8 cellular contexts compared by ENCODE assay signal in genomic region chr1:58815680-58816071, GRCh38. TPM values are rescaled to one million over a fixed set of nuclear protein-coding genes. Genes with fewer than 3 reads are reported as not detected.
DNase-seq lines count a peak whose midpoint lies in the region; ATAC-seq and TF ChIP-seq lines count a peak whose summit lies in the region.

No MANE protein-coding gene starts in this region.

- peak overlapping the region; percentile 73 for H3K4me3 Mint-ChIP-seq in mesothelial cell of epicardium

- peaks cover 50% of the 10 kb centered on the region for H3K4me1 Mint-ChIP-seq in mesothelial cell of epicardium

- H3K36me3 ChIP-seq in HCT116 (ENCODE audit: control insufficient read depth in 1 of 2, insufficient read depth in 2 of 2, low read length in 2 of 2), result no peaks in the 10 kb centered on the region
- no peaks in the 10 kb centered on the region for H3K36me3 ChIP-seq in OCI-LY3 (replicated peaks; ENCODE audit: low read depth, low read length)
- no peaks in the 10 kb centered on the region for H3K36me3 ChIP-seq in uterus

- CTCF ChIA-PET in HCT116 (lab: Charles Lee), result no interaction called here

- ATAC-seq in HCT116, result peak; percentile 51

- H3K9me2 ChIP-seq in HCT116 (ENCODE audit: insufficient read depth), result no peaks in the 10 kb centered on the region

- TF ChIP-seq POLR2A in HCT116 (IDR thresholded peaks at IDR 0.05; ENCODE audit: borderline replicate concordance, extremely low read depth, insufficient read depth, insufficient read length), result no peak
- TF ChIP-seq POLR2A in uterus (IDR thresholded peaks at IDR 0.05), result no peak

- peak overlapping the region; percentile 53 to 63 for H3K4me3 ChIP-seq in HCT116 (replicated peaks in 1 of 2; ENCODE audit: low read depth in 1 of 2, low read length in 2 of 2)
- H3K4me3 ChIP-seq in OCI-LY3 (ENCODE audit: low read length), result peak overlapping the region; percentile 94
- H3K4me3 ChIP-seq in uterus, result peak overlapping the region; percentile 58 to 69

- DNase-seq in GM03348 (ENCODE audit: low spot score) (peak; percentile 37), HCT116 (ENCODE audit: low read depth, low spot score) (no peak), dermis blood vessel endothelial cell (peak; percentile 49), mesothelial cell of epicardium (ENCODE audit: low spot score in 2 of 2, unreplicated experiment in 2 of 2) (no peak), uterus (no peak), retina (no peak), DMS153 treated with DMSO at 0.1 percent for 48 hours (lab: John Stamatoyannopoulos, UW; ENCODE audit: unreplicated experiment) (no peak)

- H3K4me1 ChIP-seq in HCT116 (ENCODE audit: control insufficient read depth in 1 of 2, insufficient read depth in 2 of 2, low read length in 2 of 2) (peaks cover 22 to 44% of the 10 kb centered on the region in 2 experiments; a peak in 3 of 4 replicates), OCI-LY3 (ENCODE audit: low read length) (peaks cover 32% of the 10 kb centered on the region), uterus (no peaks in the 10 kb centered on the region)

- H3K4me2 ChIP-seq in HCT116 (ENCODE audit: low read length) (peak overlapping the region; percentile 81), OCI-LY3 (ENCODE audit: low read length) (peak overlapping the region; percentile 99)

- H4K20me1 ChIP-seq in HCT116 (ENCODE audit: insufficient read depth) (no peaks in the 10 kb centered on the region), OCI-LY3 (ENCODE audit: insufficient read depth, low read length) (no peaks in the 10 kb centered on the region)

- no peak for TF ChIP-seq CTCF in HCT116 (IDR thresholded peaks at IDR 0.05 in 2 of 3, conservative IDR thresholded peaks at IDR 0.05 in 1 of 3; ENCODE audit: borderline replicate concordance in 1 of 3, insufficient read depth in 1 of 3, low read depth in 2 of 3, low read length in 2 of 3)
- no peak for TF ChIP-seq CTCF in OCI-LY3 (IDR thresholded peaks at IDR 0.05; ENCODE audit: low read depth, low read length)
- no peak for TF ChIP-seq CTCF in mesothelial cell of epicardium (IDR thresholded peaks at IDR 0.05; ENCODE audit: unreplicated experiment)
- no peak for TF ChIP-seq CTCF in uterus (IDR thresholded peaks at IDR 0.05)

- no peaks in the 10 kb centered on the region for H3K27me3 Mint-ChIP-seq in mesothelial cell of epicardium (ENCODE audit: low read depth)

- no peaks in the 10 kb centered on the region for H3K27me3 ChIP-seq in HCT116 (ENCODE audit: insufficient read depth, low read length)
- no peaks in the 10 kb centered on the region for H3K27me3 ChIP-seq in OCI-LY3 (ENCODE audit: low read depth, low read length)
- no peaks in the 10 kb centered on the region for H3K27me3 ChIP-seq in uterus

- H3K36me3 Mint-ChIP-seq in mesothelial cell of epicardium, result no peaks in the 10 kb centered on the region

- H3K27ac Mint-ChIP-seq in mesothelial cell of epicardium, result peak overlapping the region; percentile 97

- no peak for TF ChIP-seq RAD21 in HCT116 (IDR thresholded peaks at IDR 0.05; ENCODE audit: low read depth)

- H3K27ac ChIP-seq in HCT116 (ENCODE audit: low read depth, low read length) (peak overlapping the region; percentile 80), OCI-LY3 (ENCODE audit: low read length) (peak overlapping the region; percentile 90), uterus (peak overlapping the region; percentile 93 to 95)

- H3K9me3 ChIP-seq in HCT116 (ENCODE audit: control insufficient read depth in 1 of 2, insufficient read depth in 1 of 2, low read depth in 1 of 2, low read length in 2 of 2), result no peaks in the 10 kb centered on the region
- no peaks in the 10 kb centered on the region for H3K9me3 ChIP-seq in OCI-LY3 (ENCODE audit: insufficient read depth, low read length)
- H3K9me3 ChIP-seq in uterus, result no peaks in the 10 kb centered on the region

- H2AFZ ChIP-seq in HCT116 (ENCODE audit: low read depth, low read length, poor library complexity, severe bottlenecking) (peak overlapping the region; percentile 73), OCI-LY3 (ENCODE audit: low read depth, low read length) (peak overlapping the region; percentile 69)

- TSS peak; percentile 90 for BruUV-seq in HCT116 (replicated peaks; lab: Mats Ljungman, UMichigan)

- H3K9ac ChIP-seq in HCT116 (ENCODE audit: low read length) (peak overlapping the region; percentile 66), OCI-LY3 (ENCODE audit: low read length) (peak overlapping the region; percentile 97)

- H3K79me2 ChIP-seq in HCT116 (ENCODE audit: insufficient read depth, low read length), result no peaks in the 10 kb centered on the region
- H3K79me2 ChIP-seq in OCI-LY3 (ENCODE audit: low read length), result no peaks in the 10 kb centered on the region

- RAD21 ChIA-PET in HCT116 (lab: Charles Lee; ENCODE audit: low non-redundant PET in 1 of 2, low total read pairs in 2 of 2, uncharacterized antibody in 2 of 2, unreplicated experiment in 2 of 2), result no interaction called here

- intact Hi-C loops in HCT116 (cut with micrococcal nuclease) (loop anchor here (1.0 to 10.0 kb wide), 3 partner anchors 31 to 479 kb away; partner anchors contain the start of genes FGGY and JUN), uterus (cut with DNase I; ENCODE audit: low total_unique reads) (no loop called here)

- POLR2A ChIA-PET in HCT116 (lab: Charles Lee), result interaction anchor here (1.3 kb wide), 1 partner anchor 32 kb away, joined by 4 read pairs; the partner anchor contains the start of gene JUN

- no peaks in the 10 kb centered on the region for H3K9me3 Mint-ChIP-seq in mesothelial cell of epicardium

TF ChIP-seq in HCT116, 20 proteins besides CTCF, POLR2A, EP300 and RAD21:
- TF ChIP-seq SRF (IDR thresholded peaks at IDR 0.05; ENCODE audit: low read depth) (0 out of 2 replicates have a peak, but pooled peaks have one; percentile 54), ZBTB33 (IDR thresholded peaks at IDR 0.05; ENCODE audit: extremely low read depth, insufficient replicate concordance, low read length) (no peak), EGR1 (IDR thresholded peaks at IDR 0.05; ENCODE audit: low read depth) (no peak), SIN3A (IDR thresholded peaks at IDR 0.05; ENCODE audit: low read depth) (peak; percentile 52; the same call in 1 of the 2 replicates), CBX3 (IDR thresholded peaks at IDR 0.05; ENCODE audit: low read depth) (no peak; the same call in 1 of the 2 replicates), ELF1 (IDR thresholded peaks at IDR 0.05; ENCODE audit: borderline replicate concordance, low read depth) (no peak)

RNA-seq across cellular contexts. Expression of gene JUN, which starts 31.8 kb away (rescaled TPM):
- total RNA-seq in HCT116 (2021; ENCODE audit: unreplicated experiment) (18.7 TPM), dermis blood vessel endothelial cell (73.5 and 159 TPM in 2 replicates), mesothelial cell of epicardium (242 to 245 TPM (median 245 TPM) in 3 replicates), uterus (100 to 1,000 TPM; 154 to 246 (median 239) TPM)
- 42.4 and 58.4 TPM in 2 replicates for polyA plus RNA-seq in HCT116 (2012)

Comparison
In these comparisons a context has a peak if more than half of its experiments do, and no peak if none do; other contexts are left out.
1. DNase-seq: peak in GM03348 (single experiment) and dermis blood vessel endothelial cell (single experiment); none in HCT116 (single experiment), mesothelial cell of epicardium (0 of 2), uterus (0 of 2), retina (single experiment) and DMS153 treated with DMSO at 0.1 percent for 48 hours (single experiment).
2. Peak in every context shown above with its lines, with median percentiles within 50 percentile points of each other: H3K27ac ChIP-seq and H3K4me3 ChIP-seq.